In the genomic region with DNA sequence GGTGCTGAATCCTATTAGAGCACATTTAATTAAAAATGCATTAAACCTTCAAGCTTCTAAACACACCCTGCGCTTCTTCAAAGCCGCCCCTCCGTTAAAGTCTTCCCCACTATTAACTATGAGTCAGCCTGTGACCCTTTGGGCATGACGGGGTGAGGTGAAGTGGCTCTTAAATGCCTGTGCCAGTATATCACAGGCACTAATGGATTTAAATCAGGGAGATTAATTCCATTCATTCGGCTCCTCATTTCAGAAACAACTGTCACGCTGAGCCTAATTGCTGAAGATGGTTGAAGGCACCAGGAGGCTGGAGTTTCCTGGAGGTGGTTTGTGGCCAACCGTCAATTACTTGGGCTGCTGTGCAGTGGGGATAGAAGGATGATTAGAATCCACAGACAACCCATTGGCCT, we compare ENCODE assay signal across 10 cellular contexts.
DNase-seq lines count a peak whose midpoint lies in the region; ATAC-seq, FAIRE-seq and TF ChIP-seq lines count a peak whose summit lies in the region.
"Had no signal": no experiment of that assay in that cellular context is flagged by ENCODE, and none has a peak within 500 bp of the region (broad histone marks: within the 10 kb centered on the region; RNA-seq: fewer than 3 reads in every experiment).

No MANE protein-coding gene starts in this region.

- H3K4me3 Mint-ChIP-seq in activated T-cell treated with anti-CD3 and anti-CD28 coated beads, Interleukin-2, amount 50 U/mL, for 72 hours = no peak overlapping the region
- H3K4me3 Mint-ChIP-seq: CD4-positive, alpha-beta T cell had no signal

- H3F3A ChIP-seq in neural cell (ENCODE audit: insufficient read depth, low read length, poor library complexity, severe bottlenecking) = peaks cover 9% of the 10 kb centered on the region

- peak overlapping the region; percentile 16 for H3K4me2 ChIP-seq in neural cell (ENCODE audit: low read length)

- FAIRE-seq in GM12892 (lab: Jason Lieb, UNC) = no peak

- no peak for ATAC-seq in activated T-cell treated with anti-CD3 and anti-CD28 coated beads, Interleukin-2, amount 50 U/mL, for 72 hours (replicated peaks in 1 of 2)

- H2AFZ ChIP-seq in neural cell (ENCODE audit: low read depth, low read length) = no peak overlapping the region

- H3K36me3 Mint-ChIP-seq in activated T-cell treated with anti-CD3 and anti-CD28 coated beads, Interleukin-2, amount 50 U/mL, for 72 hours (ENCODE audit: insufficient read depth in 2 of 2) = no peaks in the 10 kb centered on the region

- H3K4me3 ChIP-seq in neural cell (ENCODE audit: low read length) (peak overlapping the region; percentile 47), esophagus muscularis mucosa (no peak overlapping the region)
- H3K4me3 ChIP-seq: prostate gland had no signal

- peaks cover 0 to 20% (median 13%) of the 10 kb centered on the region in 4 donors for H3K4me1 ChIP-seq in esophagus muscularis mucosa
- H3K4me1 ChIP-seq: prostate gland had no signal

- TF ChIP-seq POLR2A in esophagus muscularis mucosa (IDR thresholded peaks at IDR 0.05; ENCODE audit: low read depth) = no peak
- no peak for TF ChIP-seq POLR2A in GM12892 (IDR thresholded peaks at IDR 0.05; ENCODE audit: low read depth, low read length)

- H3K9me2 ChIP-seq in neural cell (ENCODE audit: insufficient read depth, low read length) = no peaks in the 10 kb centered on the region

- in situ Hi-C loops in Caki2 (cut with HindIII; ENCODE audit: low pct_unique_long_range_greater_than_20kb, low sequenced_read_pairs) = no loop called here

- no peak overlapping the region for H3K27ac Mint-ChIP-seq in activated T-cell treated with anti-CD3 and anti-CD28 coated beads, Interleukin-2, amount 50 U/mL, for 72 hours
- H3K27ac Mint-ChIP-seq: CD4-positive, alpha-beta T cell had no signal

- no peak for TF ChIP-seq EP300 in neural cell (conservative IDR thresholded peaks at IDR 0.05; ENCODE audit: poor library complexity, severe bottlenecking)
- TF ChIP-seq EP300 in esophagus muscularis mucosa (IDR thresholded peaks at IDR 0.05) = no peak

- H3K4me1 Mint-ChIP-seq in activated T-cell treated with anti-CD3 and anti-CD28 coated beads, Interleukin-2, amount 50 U/mL, for 72 hours (ENCODE audit: low read depth) = no peaks in the 10 kb centered on the region

- peak; percentile 86 for DNase-seq in Caki2 (ENCODE audit: low read depth)
- peak; percentile 58 for DNase-seq in LoVo (ENCODE audit: low spot score)
- DNase-seq in UCSD-AML1 (lab: John Stamatoyannopoulos, UW; ENCODE audit: unreplicated experiment) = peak; percentile 24
- no peak for DNase-seq in activated T-cell treated with anti-CD3 and anti-CD28 coated beads, Interleukin-2, amount 50 U/mL, for 72 hours
- no peak for DNase-seq in SKM-1 treated with dmso at 0.1 percent for 144 hours (lab: John Stamatoyannopoulos, UW; ENCODE audit: unreplicated experiment)
- no peak for DNase-seq in esophagus muscularis mucosa (ENCODE audit: extremely low spot score)
- no peak for DNase-seq in GM12892 (ENCODE audit: insufficient read length)
- DNase-seq: CD4-positive, alpha-beta T cell had no signal

- H3K9me3 ChIP-seq in neural cell (ENCODE audit: low read length) (no peaks in the 10 kb centered on the region), esophagus muscularis mucosa (no peaks in the 10 kb centered on the region)
- H3K9me3 ChIP-seq: prostate gland had no signal

- H3K27me3 ChIP-seq in neural cell (ENCODE audit: insufficient read depth, low read depth, low read length) = no peaks in the 10 kb centered on the region
- no peaks in the 10 kb centered on the region for H3K27me3 ChIP-seq in esophagus muscularis mucosa

- H3K27me3 Mint-ChIP-seq in activated T-cell treated with anti-CD3 and anti-CD28 coated beads, Interleukin-2, amount 50 U/mL, for 72 hours (ENCODE audit: low read depth) = no peaks in the 10 kb centered on the region

- intact Hi-C loops in esophagus muscularis mucosa (cut with DNase I) = no loop called here

- no peaks in the 10 kb centered on the region for H3K79me2 ChIP-seq in neural cell (replicated peaks; ENCODE audit: insufficient read depth, low read length)

- H3K36me3 ChIP-seq in neural cell (ENCODE audit: insufficient read depth, low read length) (no peaks in the 10 kb centered on the region), esophagus muscularis mucosa (no peaks in the 10 kb centered on the region)
- H3K36me3 ChIP-seq: prostate gland had no signal

- TF ChIP-seq CTCF in neural cell (IDR thresholded peaks at IDR 0.05; ENCODE audit: poor library complexity, severe bottlenecking) = no peak
- no peak for TF ChIP-seq CTCF in esophagus muscularis mucosa (IDR thresholded peaks at IDR 0.05)

- no peaks in the 10 kb centered on the region for H4K20me1 ChIP-seq in neural cell (ENCODE audit: insufficient read depth)

- no peak overlapping the region for H3K27ac ChIP-seq in neural cell (ENCODE audit: low read length)
- no peak overlapping the region for H3K27ac ChIP-seq in esophagus muscularis mucosa (replicated peaks in 1 of 4)
- H3K27ac ChIP-seq: prostate gland had no signal

- WGBS in esophagus muscularis mucosa = 79% methylated on average over 7 of the region's 7 CpGs

- H3K9ac ChIP-seq in neural cell (ENCODE audit: low read length) = no peak overlapping the region

- H3K9me3 Mint-ChIP-seq in activated T-cell treated with anti-CD3 and anti-CD28 coated beads, Interleukin-2, amount 50 U/mL, for 72 hours = no peaks in the 10 kb centered on the region

- TF ChIP-seq RAD21 in neural cell (conservative IDR thresholded peaks at IDR 0.05) = no peak

TF ChIP-seq in neural cell, 6 proteins besides CTCF, POLR2A, EP300 and RAD21:
- TF ChIP-seq POLR2AphosphoS5 (IDR thresholded peaks at IDR 0.05) = no peak
- no peak for TF ChIP-seq REST (IDR thresholded peaks at IDR 0.05; ENCODE audit: borderline replicate concordance)
- no peak for TF ChIP-seq EZH2 (IDR thresholded peaks at IDR 0.05; ENCODE audit: borderline replicate concordance, insufficient read depth, low read length, poor library complexity, severe bottlenecking)
- no peak for TF ChIP-seq SMC3 (conservative IDR thresholded peaks at IDR 0.05; ENCODE audit: poor library complexity)
- no peak for TF ChIP-seq MXI1 (conservative IDR thresholded peaks at IDR 0.05; ENCODE audit: poor library complexity, severe bottlenecking)
- TF ChIP-seq TAF1 (IDR thresholded peaks at IDR 0.05; ENCODE audit: low read depth) = no peak

Comparison
In these comparisons a context has a peak if more than half of its experiments do, and no peak if none do; other contexts are left out.
1. DNase-seq: peak in Caki2 (single experiment), LoVo (single experiment) and UCSD-AML1 (single experiment); none in activated T-cell treated with anti-CD3 and anti-CD28 coated beads, Interleukin-2, amount 50 U/mL, for 72 hours (0 of 2), SKM-1 treated with dmso at 0.1 percent for 144 hours (single experiment), esophagus muscularis mucosa (single experiment) and GM12892 (single experiment).